ENCODE assay signal across 2 cellular contexts in genomic region chr10:12406764-12407400, GRCh38.
TF ChIP-seq lines count a peak whose summit lies in the region.

No MANE protein-coding gene starts in this region.

TF ChIP-seq in A549, 52 proteins besides CTCF, POLR2A, EP300 and RAD21:
- TF ChIP-seq HEYL (CRISPR knock-in tag; IDR thresholded peaks at IDR 0.05) (no peak), SREBF2 (IDR thresholded peaks at IDR 0.05) (no peak), BCL3 (IDR thresholded peaks at IDR 0.05) (no peak), GATA3 (IDR thresholded peaks at IDR 0.05; ENCODE audit: borderline replicate concordance) (no peak), HOXA7 (CRISPR knock-in tag; IDR thresholded peaks at IDR 0.05) (no peak), PHF8 (IDR thresholded peaks at IDR 0.05; ENCODE audit: borderline replicate concordance, low read depth) (no peak), ZFP36 (IDR thresholded peaks at IDR 0.05; ENCODE audit: borderline replicate concordance, partially characterized antibody) (no peak), TP53 (CRISPR knock-in tag; IDR thresholded peaks at IDR 0.05) (no peak), RARB (CRISPR knock-in tag; IDR thresholded peaks at IDR 0.05) (no peak), ZC3H11A (IDR thresholded peaks at IDR 0.05) (no peak), HOXB13 (CRISPR knock-in tag; IDR thresholded peaks at IDR 0.05; ENCODE audit: low read depth) (no peak)

TF ChIP-seq in H1, 55 proteins besides CTCF, POLR2A, EP300 and RAD21:
- no peak for TF ChIP-seq RXRA (IDR thresholded peaks at IDR 0.05; ENCODE audit: insufficient read depth, low read depth, low read length)
- no peak for TF ChIP-seq CBX5 (IDR thresholded peaks at IDR 0.05; ENCODE audit: low read depth, low read length)
- no peak for TF ChIP-seq TEAD4 (IDR thresholded peaks at IDR 0.05; ENCODE audit: low read depth, low read length)
- TF ChIP-seq JUN (IDR thresholded peaks at IDR 0.05; ENCODE audit: low read depth, low read length): no peak
- no peak for TF ChIP-seq SIN3A (conservative IDR thresholded peaks at IDR 0.05 in 1 of 2, IDR thresholded peaks at IDR 0.05 in 1 of 2; ENCODE audit: low read depth in 1 of 2, low read length in 2 of 2)
- no peak for TF ChIP-seq RNF2 (IDR thresholded peaks at IDR 0.05; ENCODE audit: borderline replicate concordance, low read depth, low read length, missing control alignments, poor library complexity, severe bottlenecking)
- TF ChIP-seq KDM1A (IDR thresholded peaks at IDR 0.05; ENCODE audit: borderline replicate concordance, low read length): no peak
- no peak for TF ChIP-seq SIX5 (IDR thresholded peaks at IDR 0.05; ENCODE audit: low read depth, low read length)
- no peak for TF ChIP-seq GABPA (IDR thresholded peaks at IDR 0.05; ENCODE audit: borderline replicate concordance, insufficient read depth, low read length)
